Comparison of ENCODE assay signal across 37 cellular contexts in genomic region chr12:21704847-21705246, GRCh38.
"Had no signal": no experiment of that assay in that cellular context is flagged by ENCODE, and none has a peak within 500 bp of the region (broad histone marks: within the 10 kb centered on the region; RNA-seq: fewer than 3 reads in every experiment).

No MANE protein-coding gene starts in this region.

- H3K27me3 Mint-ChIP-seq: activated CD4-positive, alpha-beta memory T cell treated with anti-CD3 and anti-CD28 coated beads for 36 hours; activated naive CD8-positive, alpha-beta T cell treated with anti-CD3 and anti-CD28 coated beads for 36 hours; activated T-helper 17 cell treated with anti-CD3 and anti-CD28 coated beads, Interleukin-2, amount 50 U/mL, for 72 hours had no signal

- ATAC-seq: activated CD8-positive, alpha-beta T cell treated with anti-CD3 and anti-CD28 coated beads for 36 hours; activated naive CD4-positive, alpha-beta T cell treated with anti-CD3 and anti-CD28 coated beads, Interleukin-2, amount 50 U/mL, for 72 hours; activated T-cell treated with anti-CD3 and anti-CD28 coated beads, Interleukin-2, amount 50 U/mL, for 4 hours; activated T-cell treated with anti-CD3 and anti-CD28 coated beads, Interleukin-2, amount 50 U/mL, for 72 hours; activated T-helper 17 cell treated with anti-CD3 and anti-CD28 coated beads, Interleukin-2, amount 50 U/mL, for 72 hours; body of pancreas had no signal

- H3K4me3 Mint-ChIP-seq: activated B cell treated with CpG ODN at 0.5 μM for 24 hours; activated CD4-positive, alpha-beta memory T cell treated with anti-CD3 and anti-CD28 coated beads for 36 hours; activated CD4-positive, alpha-beta T cell treated with anti-CD3 and anti-CD28 coated beads, Interleukin-2, amount 10 ng/mL, durations not matched to agents 24 days and 14 days; activated CD8-positive, alpha-beta T cell treated with anti-CD3 and anti-CD28 coated beads for 36 hours; activated naive CD4-positive, alpha-beta T cell treated with anti-CD3 and anti-CD28 coated beads for 36 hours; activated naive CD8-positive, alpha-beta T cell treated with anti-CD3 and anti-CD28 coated beads for 36 hours; activated T-cell treated with anti-CD3 and anti-CD28 coated beads, Interleukin-2, amount 50 U/mL, for 4 hours; activated T-cell treated with anti-CD3 and anti-CD28 coated beads, Interleukin-2, amount 50 U/mL, for 72 hours; activated T-helper 1 cell treated with anti-CD3 and anti-CD28 coated beads, Interleukin-12 subunit alpha, Interleukin-12 subunit beta, Interleukin-2, Interleukin-4 antibody, amounts not matched to agents 30 ng/mL and 10 ng/mL and 1 ng/mL, durations not matched to agents 14 hours and 24 hours and 36 hours; activated T-helper 17 cell treated with anti-CD3 and anti-CD28 coated beads, Interleukin-2, amount 50 U/mL, for 72 hours; T-helper 1 cell treated with Interleukin-12 subunit alpha and Interleukin-12 subunit beta and Interleukin-4 antibody, amounts not matched to agents 30 μg/mL and 1 μg/mL, for 36 hours; T-helper 2 cell treated with Interferon-gamma antibody and Interleukin-4, amounts not matched to agents 5 μg/mL and 100 μg/mL, for 36 hours had no signal

- H3K36me3 Mint-ChIP-seq: activated CD4-positive, alpha-beta memory T cell treated with anti-CD3 and anti-CD28 coated beads for 36 hours; activated naive CD4-positive, alpha-beta T cell treated with anti-CD3 and anti-CD28 coated beads, Interleukin-2, amount 50 U/mL, for 72 hours; activated naive CD8-positive, alpha-beta T cell treated with anti-CD3 and anti-CD28 coated beads for 36 hours had no signal

- FAIRE-seq: astrocyte, TTC549 had no signal

- H3K9me3 ChIP-seq: adrenal gland, body of pancreas, breast epithelium had no signal

- H3K27me3 ChIP-seq: adrenal gland, body of pancreas, brain microvascular endothelial cell, breast epithelium had no signal

- H3K27ac Mint-ChIP-seq: activated B cell treated with CpG ODN at 0.5 μM for 24 hours; activated CD4-positive, alpha-beta memory T cell treated with anti-CD3 and anti-CD28 coated beads for 36 hours; activated CD4-positive, alpha-beta T cell treated with anti-CD3 and anti-CD28 coated beads, Interleukin-2, amount 10 ng/mL, durations not matched to agents 24 days and 14 days; activated CD8-positive, alpha-beta T cell treated with anti-CD3 and anti-CD28 coated beads for 36 hours; activated naive CD4-positive, alpha-beta T cell treated with anti-CD3 and anti-CD28 coated beads for 36 hours; activated naive CD4-positive, alpha-beta T cell treated with anti-CD3 and anti-CD28 coated beads, Interleukin-2, amount 50 U/mL, for 72 hours; activated naive CD8-positive, alpha-beta T cell treated with anti-CD3 and anti-CD28 coated beads for 36 hours; activated T-cell treated with anti-CD3 and anti-CD28 coated beads, Interleukin-2, amount 50 U/mL, for 72 hours; activated T-helper 1 cell treated with anti-CD3 and anti-CD28 coated beads, Interleukin-12 subunit alpha, Interleukin-12 subunit beta, Interleukin-2, Interleukin-4 antibody, amounts not matched to agents 30 ng/mL and 10 ng/mL and 1 ng/mL, durations not matched to agents 14 hours and 24 hours and 36 hours; activated T-helper 17 cell treated with anti-CD3 and anti-CD28 coated beads, Interleukin-2, amount 50 U/mL, for 72 hours; T-helper 1 cell treated with Interleukin-12 subunit alpha and Interleukin-12 subunit beta and Interleukin-4 antibody, amounts not matched to agents 30 μg/mL and 1 μg/mL, for 36 hours; T-helper 2 cell treated with Interferon-gamma antibody and Interleukin-4, amounts not matched to agents 5 μg/mL and 100 μg/mL, for 36 hours had no signal

- H3K4me1 Mint-ChIP-seq: activated B cell treated with CpG ODN at 0.5 μM for 24 hours; activated CD4-positive, alpha-beta T cell treated with anti-CD3 and anti-CD28 coated beads, Interleukin-2, amount 10 ng/mL, durations not matched to agents 24 days and 14 days; activated T-helper 17 cell treated with anti-CD3 and anti-CD28 coated beads, Interleukin-2, amount 50 U/mL, for 72 hours had no signal

- DNase-seq: activated B cell treated with CpG ODN at 0.5 μM for 24 hours; activated CD4-positive, alpha-beta memory T cell treated with anti-CD3 and anti-CD28 coated beads for 36 hours; activated CD4-positive, alpha-beta T cell treated with anti-CD3 and anti-CD28 coated beads for 4 hours; activated CD4-positive, alpha-beta T cell treated with anti-CD3 and anti-CD28 coated beads, Interleukin-2, amount 10 ng/mL, durations not matched to agents 24 days and 14 days; activated CD4-positive, alpha-beta T cell treated with anti-CD3 and anti-CD28 coated beads, Interleukin-2, amount 50 U/mL, for 1 hour; activated CD4-positive, alpha-beta T cell treated with anti-CD3 and anti-CD28 coated beads, Interleukin-2, amount 50 U/mL, for 4 hours; activated CD4-positive, CD25-positive, alpha-beta regulatory T cell treated with anti-CD3 and anti-CD28 coated beads, Interleukin-2, amount 50 U/mL, for 72 hours; activated CD8-positive, alpha-beta memory T cell treated with anti-CD3 and anti-CD28 coated beads, Interleukin-2, amount 50 U/mL, for 4 hours; activated CD8-positive, alpha-beta T cell treated with anti-CD3 and anti-CD28 coated beads for 36 hours; activated effector memory CD4-positive, alpha-beta T cell treated with anti-CD3 and anti-CD28 coated beads, Interleukin-2, amount 50 U/mL, for 16 hours; activated gamma-delta T cell treated with Interleukin-2 at 50 U/mL for 16 hours; activated naive CD4-positive, alpha-beta T cell; activated naive CD4-positive, alpha-beta T cell treated with anti-CD3 and anti-CD28 coated beads for 36 hours; activated naive CD4-positive, alpha-beta T cell treated with anti-CD3 and anti-CD28 coated beads, Interleukin-2, amount 50 U/mL, for 16 hours; activated naive CD8-positive, alpha-beta T cell treated with anti-CD3 and anti-CD28 coated beads for 36 hours; activated T-cell treated with anti-CD3 and anti-CD28 coated beads for 4 hours; activated T-cell treated with anti-CD3 and anti-CD28 coated beads, Interleukin-2, amount 50 U/mL, for 1 hour; activated T-cell treated with anti-CD3 and anti-CD28 coated beads, Interleukin-2, amount 50 U/mL, for 4 hours; activated T-cell treated with anti-CD3 and anti-CD28 coated beads, Interleukin-2, amount 50 U/mL, for 72 hours; adrenal gland; amniotic stem cell; aorta; body of pancreas; brain microvascular endothelial cell; central memory CD4-positive, alpha-beta T cell; T-helper 1 cell; T-helper 2 cell; T-helper 9 cell had no signal

- H3K9me3 Mint-ChIP-seq: activated B cell treated with CpG ODN at 0.5 μM for 24 hours; activated CD4-positive, alpha-beta memory T cell treated with anti-CD3 and anti-CD28 coated beads for 36 hours; activated CD4-positive, alpha-beta T cell treated with anti-CD3 and anti-CD28 coated beads, Interleukin-2, amount 10 ng/mL, durations not matched to agents 24 days and 14 days; activated CD8-positive, alpha-beta T cell treated with anti-CD3 and anti-CD28 coated beads for 36 hours; activated naive CD4-positive, alpha-beta T cell treated with anti-CD3 and anti-CD28 coated beads for 36 hours; activated naive CD4-positive, alpha-beta T cell treated with anti-CD3 and anti-CD28 coated beads, Interleukin-2, amount 50 U/mL, for 72 hours; activated naive CD8-positive, alpha-beta T cell treated with anti-CD3 and anti-CD28 coated beads for 36 hours; activated T-cell treated with anti-CD3 and anti-CD28 coated beads, Interleukin-2, amount 50 U/mL, for 4 hours; activated T-cell treated with anti-CD3 and anti-CD28 coated beads, Interleukin-2, amount 50 U/mL, for 72 hours; activated T-helper 1 cell treated with anti-CD3 and anti-CD28 coated beads, Interleukin-12 subunit alpha, Interleukin-12 subunit beta, Interleukin-2, Interleukin-4 antibody, amounts not matched to agents 30 ng/mL and 10 ng/mL and 1 ng/mL, durations not matched to agents 14 hours and 24 hours and 36 hours; activated T-helper 17 cell treated with anti-CD3 and anti-CD28 coated beads, Interleukin-2, amount 50 U/mL, for 72 hours; T-helper 1 cell treated with Interleukin-12 subunit alpha and Interleukin-12 subunit beta and Interleukin-4 antibody, amounts not matched to agents 30 μg/mL and 1 μg/mL, for 36 hours; T-helper 2 cell treated with Interferon-gamma antibody and Interleukin-4, amounts not matched to agents 5 μg/mL and 100 μg/mL, for 36 hours had no signal

- H3K27ac ChIP-seq: adrenal gland, body of pancreas, brain microvascular endothelial cell, breast epithelium, VCaP had no signal

- H3K36me3 ChIP-seq: adrenal gland, brain microvascular endothelial cell, breast epithelium had no signal

- H3K4me3 ChIP-seq: adrenal gland, body of pancreas, breast epithelium had no signal

- H3K4me1 ChIP-seq: adrenal gland, body of pancreas, breast epithelium had no signal
